30 cellular contexts compared by ENCODE assay signal in the genomic region with DNA sequence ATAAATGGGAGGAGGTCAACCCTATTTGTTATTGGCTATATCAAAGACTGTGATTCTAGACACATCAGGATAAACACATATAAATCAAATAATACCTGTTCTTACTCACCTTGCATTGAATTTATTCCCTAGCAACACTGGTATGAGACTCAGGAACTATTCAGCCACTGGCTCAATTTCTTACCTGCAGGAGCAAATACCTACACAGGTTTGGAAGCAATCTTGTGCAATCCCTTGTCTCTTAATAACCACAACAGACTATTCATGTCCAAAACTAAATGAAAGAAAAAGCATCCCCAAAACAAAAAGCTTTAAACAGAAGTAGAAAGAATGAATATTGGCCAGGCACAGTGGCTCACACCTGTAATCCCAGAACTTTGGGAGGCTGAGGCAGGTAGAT.
"Had no signal": no experiment of that assay in that cellular context is flagged by ENCODE, and none has a peak within 500 bp of the region (broad histone marks: within the 10 kb centered on the region; RNA-seq: fewer than 3 reads in every experiment).

No MANE protein-coding gene starts in this region.

- H3K9me3 ChIP-seq: MG63 had no signal

- H2AFZ ChIP-seq: PC-9 had no signal

- H3K27ac ChIP-seq: cardiac muscle cell, PC-9, RWPE1, VCaP had no signal

- DNase-seq: activated B cell treated with CpG ODN at 0.5 μM for 24 hours; activated CD4-positive, alpha-beta memory T cell treated with anti-CD3 and anti-CD28 coated beads for 36 hours; activated CD4-positive, alpha-beta T cell treated with anti-CD3 and anti-CD28 coated beads for 4 hours; activated CD4-positive, alpha-beta T cell treated with anti-CD3 and anti-CD28 coated beads, Interleukin-2, amount 50 U/mL, for 1 hour; activated CD4-positive, CD25-positive, alpha-beta regulatory T cell treated with anti-CD3 and anti-CD28 coated beads, Interleukin-2, amount 50 U/mL, for 72 hours; activated CD8-positive, alpha-beta memory T cell treated with anti-CD3 and anti-CD28 coated beads, Interleukin-2, amount 50 U/mL, for 4 hours; activated effector memory CD4-positive, alpha-beta T cell treated with Interleukin-2 at 50 U/mL for 16 hours; activated naive CD4-positive, alpha-beta T cell treated with anti-CD3 and anti-CD28 coated beads, Interleukin-2, amount 10 ng/mL, durations not matched to agents 7 days and 5 days; activated naive CD8-positive, alpha-beta T cell treated with anti-CD3 and anti-CD28 coated beads, Interleukin-2, amount 50 U/mL, for 24 hours; activated T-cell treated with anti-CD3 and anti-CD28 coated beads for 4 hours; activated T-cell treated with anti-CD3 and anti-CD28 coated beads, Interleukin-2, amount 50 U/mL, for 4 hours; anterior cingulate cortex; Karpas-422; MG63; NCI-H1048; NCI-H1105 treated with DMSO at 0.1 percent for 48 hours; NCI-H1436; NCI-H1694; NCI-H1930; NCI-H345; NCI-H524 treated with DMSO at 0.1 percent for 48 hours; PC-9; Right ventricle myocardium superior; SW 1271; T-helper 1 cell; T-helper 2 cell; T-helper 9 cell had no signal

- H3K36me3 ChIP-seq: cardiac muscle cell, MG63 had no signal

- H3K4me2 ChIP-seq: PC-9 had no signal

- H3K4me3 ChIP-seq: cardiac muscle cell, MG63, PC-9 had no signal

- ATAC-seq: activated naive CD8-positive, alpha-beta T cell treated with anti-CD3 and anti-CD28 coated beads, Interleukin-2, amount 50 U/mL, for 24 hours; activated T-cell treated with anti-CD3 and anti-CD28 coated beads, Interleukin-2, amount 50 U/mL, for 4 hours had no signal

- H3K27me3 ChIP-seq: cardiac muscle cell, MG63 had no signal
